Comparison of ENCODE assay signal across 16 cellular contexts in genomic region chr4:99593781-99594636, GRCh38. TPM values are rescaled to one million over a fixed set of nuclear protein-coding genes. Genes with fewer than 3 reads are reported as not detected.
DNase-seq lines count a peak whose midpoint lies in the region; ATAC-seq and TF ChIP-seq lines count a peak whose summit lies in the region.
"Had no signal": no experiment of that assay in that cellular context is flagged by ENCODE, and none has a peak within 500 bp of the region (broad histone marks: within the 10 kb centered on the region; RNA-seq: fewer than 3 reads in every experiment).

No MANE protein-coding gene starts in this region.

- no peak for TF ChIP-seq EP300 in transverse colon (IDR thresholded peaks at IDR 0.05; ENCODE audit: low read depth)

- DNase-seq in AG08395 (ENCODE audit: low spot score): no peak
- DNase-seq in transverse colon: no peak
- no peak for DNase-seq in NCI-H1694 treated with DMSO at 0.1 percent for 48 hours (lab: John Stamatoyannopoulos, UW)
- DNase-seq: activated CD4-positive, alpha-beta T cell treated with anti-CD3 and anti-CD28 coated beads for 36 hours; foreskin fibroblast; lower lobe of right lung; NCI-H2171; stimulated activated CD4-positive, alpha-beta T cell treated with anti-CD3 and anti-CD28 coated beads, Interleukin-1b, Interleukin-23, amount 100 ng/mL, for 48 hours; T-helper 2 cell had no signal

- H3K27ac ChIP-seq in transverse colon: no peak overlapping the region
- H3K27ac ChIP-seq: breast epithelium, lower lobe of right lung had no signal

- ATAC-seq in GM19324 (IDR thresholded peaks at IDR 0.05; ENCODE audit: low FRiP score, unreplicated experiment): peak; percentile 68
- ATAC-seq in HG02678 (IDR thresholded peaks at IDR 0.05; ENCODE audit: unreplicated experiment): peak; percentile 58
- peak; percentile 92 for ATAC-seq in HG03432 (IDR thresholded peaks at IDR 0.05; ENCODE audit: unreplicated experiment)
- ATAC-seq in GM21528 (IDR thresholded peaks at IDR 0.05; ENCODE audit: low FRiP score, unreplicated experiment): no peak
- ATAC-seq: activated CD4-positive, alpha-beta T cell treated with anti-CD3 and anti-CD28 coated beads for 36 hours; lower lobe of right lung; natural killer cell treated with Interleukin-12 subunit alpha and Interleukin-12 subunit beta and Interleukin-15 and Interleukin-18, amount 100 ng/mL, for 72 hours; Right ventricle myocardium inferior had no signal

- TF ChIP-seq CTCF in transverse colon (IDR thresholded peaks at IDR 0.05): no peak

- intact Hi-C loops in transverse colon (cut with DNase I; ENCODE audit: low total_unique reads): no loop called here

- TF ChIP-seq POLR2A in transverse colon (IDR thresholded peaks at IDR 0.05): no peak

- no peaks in the 10 kb centered on the region for H3K9me3 ChIP-seq in transverse colon
- H3K9me3 ChIP-seq: breast epithelium, lower lobe of right lung had no signal

- H3K4me1 ChIP-seq in transverse colon: no peaks in the 10 kb centered on the region
- H3K4me1 ChIP-seq: breast epithelium, lower lobe of right lung had no signal

- WGBS in transverse colon (ENCODE audit: low coverage in 1 of 2), 2 donors: 77 to 84% methylated on average over 4 of the region's 4 CpGs

- no peaks in the 10 kb centered on the region for H3K36me3 ChIP-seq in transverse colon
- H3K36me3 ChIP-seq: breast epithelium, lower lobe of right lung had no signal

- in situ Hi-C loops in transverse colon (cut with MboI; ENCODE audit: low pct_ligation_motif_present in 1 of 4, low pct_unique_long_range_greater_than_20kb in 1 of 4, low sequenced_read_pairs in 3 of 4): no loop called here

- no peaks in the 10 kb centered on the region for H3K27me3 ChIP-seq in transverse colon
- H3K27me3 ChIP-seq: breast epithelium had no signal

- H3K4me3 ChIP-seq in transverse colon: no peak overlapping the region
- H3K4me3 ChIP-seq: breast epithelium, lower lobe of right lung had no signal

RNA-seq across cellular contexts. Expression of gene MTTP, which starts 19.4 kb away (rescaled TPM):
- under 1 TPM in 1 of 4 donors, not detected in 3; 0.41 TPM for total RNA-seq in transverse colon

RNA-seq across cellular contexts. Expression of gene TRMT10A, which starts 30.2 kb away (rescaled TPM):
- total RNA-seq in transverse colon: 1 to 10 TPM in 3 of 4 donors, not detected in 1; 6.0 to 8.1 (median 6.8) TPM
